In the genomic region with DNA sequence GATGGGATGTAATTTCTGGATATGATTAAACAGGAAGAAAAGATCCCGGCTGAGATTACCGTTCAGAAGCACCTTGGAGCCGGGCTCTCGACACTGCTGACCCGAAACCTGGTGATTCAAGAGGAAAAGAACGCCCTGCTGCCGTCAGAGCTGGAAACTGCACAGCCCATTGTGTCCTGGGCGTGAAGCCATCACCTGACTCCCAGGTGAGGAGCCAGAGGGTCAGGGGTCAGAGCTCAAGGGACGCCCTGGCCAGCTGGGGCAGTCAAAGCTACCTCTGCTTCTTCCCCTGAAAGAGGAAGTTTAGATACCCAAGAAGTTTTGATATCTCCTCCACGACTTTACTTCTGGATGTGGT, we compare ENCODE assay signal across 17 cellular contexts. TPM values are rescaled to one million over a fixed set of nuclear protein-coding genes. Genes with fewer than 3 reads are reported as not detected.
A peak's percentile ranks its signal among the peaks of the same experiment; 100 is the strongest.
DNase-seq lines count a peak whose midpoint lies in the region; ATAC-seq and TF ChIP-seq lines count a peak whose summit lies in the region.
"Had no signal": no experiment of that assay in that cellular context is flagged by ENCODE, and none has a peak within 500 bp of the region (broad histone marks: within the 10 kb centered on the region; RNA-seq: fewer than 3 reads in every experiment).

No MANE protein-coding gene starts in this region.

- no peak overlapping the region for H3K9ac ChIP-seq in mammary epithelial cell (ENCODE audit: insufficient read depth, low read length)

- H3K4me3 ChIP-seq in mammary epithelial cell (replicated peaks in 1 of 3; ENCODE audit: insufficient read depth in 1 of 3, low read depth in 2 of 3, low read length in 3 of 3) (no peak overlapping the region), RWPE2 (ENCODE audit: severe bottlenecking) (no peak overlapping the region), left lung (peak overlapping the region in 1 of 2 donors; percentile 2)
- H3K4me3 ChIP-seq: tibial nerve had no signal

- H3K9me3 Mint-ChIP-seq in MCF 10A (ENCODE audit: unreplicated experiment), result peaks cover under 1% of the 10 kb centered on the region
- H3K9me3 Mint-ChIP-seq: activated B cell treated with CpG ODN at 0.5 μM for 24 hours; activated T-helper 17 cell treated with anti-CD3 and anti-CD28 coated beads, Interleukin-2, amount 50 U/mL, for 72 hours; CD8-positive, alpha-beta memory T cell; central memory CD8-positive, alpha-beta T cell had no signal

- no peak overlapping the region for H3K27ac Mint-ChIP-seq in MCF 10A (ENCODE audit: low read depth, unreplicated experiment)
- H3K27ac Mint-ChIP-seq: activated B cell treated with CpG ODN at 0.5 μM for 24 hours; activated T-helper 17 cell treated with anti-CD3 and anti-CD28 coated beads, Interleukin-2, amount 50 U/mL, for 72 hours; CD8-positive, alpha-beta memory T cell; naive thymus-derived CD4-positive, alpha-beta T cell; progenitor cell of endocrine pancreas had no signal

- no peaks in the 10 kb centered on the region for H3K36me3 Mint-ChIP-seq in MCF 10A (ENCODE audit: insufficient read depth, unreplicated experiment)
- H3K36me3 Mint-ChIP-seq: CD8-positive, alpha-beta memory T cell; naive thymus-derived CD4-positive, alpha-beta T cell had no signal

- ATAC-seq in RWPE2 (ENCODE audit: low read depth), result peak; percentile 54; the same call in 2 of the 3 replicates
- ATAC-seq in left lung, result peak; percentile 57
- ATAC-seq: activated T-helper 17 cell treated with anti-CD3 and anti-CD28 coated beads, Interleukin-2, amount 50 U/mL, for 72 hours had no signal

- CTCF ChIA-PET in MCF 10A (lab: Yijun Ruan, JAX) (interaction anchor here (1.0 kb wide), 1 partner anchor 32 kb away, joined by 4 read pairs; no protein-coding TSS in a partner anchor), mammary epithelial cell (lab: Charles Lee; ENCODE audit: low non-redundant PET) (no interaction called here)

- H3K27me3 Mint-ChIP-seq in MCF 10A (ENCODE audit: insufficient read depth, unreplicated experiment), result peaks cover 3% of the 10 kb centered on the region
- H3K27me3 Mint-ChIP-seq: activated T-helper 17 cell treated with anti-CD3 and anti-CD28 coated beads, Interleukin-2, amount 50 U/mL, for 72 hours had no signal

- dilution Hi-C loops in mammary epithelial cell (cut with HindIII; ENCODE audit: low sequenced_read_pairs), result no loop called here

- no peak overlapping the region for H2AFZ ChIP-seq in mammary epithelial cell (ENCODE audit: low read depth, low read length)

- in situ Hi-C loops in mammary epithelial cell (cut with MboI; ENCODE audit: low sequenced_read_pairs in 2 of 2), result loop anchor here in 1 of 2 donors (25.0 kb wide), 1 partner anchor 192 kb away; no protein-coding TSS in a partner anchor

- POLR2A ChIA-PET in MCF 10A (lab: Yijun Ruan, JAX), result no interaction called here

- no peak overlapping the region for H3K4me2 ChIP-seq in mammary epithelial cell (ENCODE audit: insufficient read depth, low read depth, low read length)

- H3K4me3 Mint-ChIP-seq in MCF 10A (ENCODE audit: unreplicated experiment), result no peak overlapping the region
- H3K4me3 Mint-ChIP-seq: activated B cell treated with CpG ODN at 0.5 μM for 24 hours; activated T-helper 17 cell treated with anti-CD3 and anti-CD28 coated beads, Interleukin-2, amount 50 U/mL, for 72 hours; CD8-positive, alpha-beta memory T cell; central memory CD8-positive, alpha-beta T cell; naive thymus-derived CD4-positive, alpha-beta T cell had no signal

- H3K27ac ChIP-seq in mammary epithelial cell (ENCODE audit: insufficient read depth, low read depth, low read length), result no peak overlapping the region
- H3K27ac ChIP-seq in RWPE2 (ENCODE audit: poor library complexity, severe bottlenecking), result no peak overlapping the region
- H3K27ac ChIP-seq in left lung, result peak overlapping the region; percentile 53 to 57

- H3K9me3 ChIP-seq in mammary epithelial cell (replicated peaks; ENCODE audit: insufficient read depth, low read length), result no peaks in the 10 kb centered on the region
- H3K9me3 ChIP-seq in RWPE2 (ENCODE audit: severe bottlenecking), result no peaks in the 10 kb centered on the region
- H3K9me3 ChIP-seq in left lung, result no peaks in the 10 kb centered on the region
- H3K9me3 ChIP-seq: tibial nerve had no signal

- peaks cover 2% of the 10 kb centered on the region for H4K20me1 ChIP-seq in mammary epithelial cell (ENCODE audit: insufficient read depth, low read length)

- peaks cover 3% of the 10 kb centered on the region for H3K27me3 ChIP-seq in mammary epithelial cell (ENCODE audit: insufficient read depth, low read length)
- no peaks in the 10 kb centered on the region for H3K27me3 ChIP-seq in RWPE2 (ENCODE audit: insufficient read depth, poor library complexity, severe bottlenecking)
- no peaks in the 10 kb centered on the region for H3K27me3 ChIP-seq in left lung
- H3K27me3 ChIP-seq: tibial nerve had no signal

- peak; percentile 46 for DNase-seq in MCF 10A (ENCODE audit: unreplicated experiment)
- no peak for DNase-seq in mammary epithelial cell
- DNase-seq in RWPE2 (ENCODE audit: low spot score), result no peak
- peak; percentile 72 for DNase-seq in left lung
- DNase-seq in NCI-H1694 treated with DMSO at 0.1 percent for 48 hours (lab: John Stamatoyannopoulos, UW), result no peak
- no peak for DNase-seq in hypothalamus (lab: John Stamatoyannopoulos, UW)
- no peak for DNase-seq in NCI-H226
- no peak for DNase-seq in 8988T
- DNase-seq: activated B cell treated with CpG ODN at 0.5 μM for 24 hours; CD8-positive, alpha-beta memory T cell; HCEC 1CT; naive thymus-derived CD4-positive, alpha-beta T cell; NCI-H748 treated with DMSO at 0.1 percent for 48 hours had no signal

- H3K4me1 ChIP-seq in mammary epithelial cell (ENCODE audit: insufficient read depth, low read length) (no peaks in the 10 kb centered on the region), RWPE2 (ENCODE audit: insufficient read depth, poor library complexity, severe bottlenecking) (peaks cover 10% of the 10 kb centered on the region), left lung (peaks cover 0 to 12% of the 10 kb centered on the region in 2 donors)

- 75% methylated on average over 6 of the region's 10 CpGs for WGBS in mammary epithelial cell (ENCODE audit: low coverage, missing lambda C conversion rate)

- no peaks in the 10 kb centered on the region for H3K4me1 Mint-ChIP-seq in MCF 10A (ENCODE audit: insufficient read depth, unreplicated experiment)
- H3K4me1 Mint-ChIP-seq: activated T-helper 17 cell treated with anti-CD3 and anti-CD28 coated beads, Interleukin-2, amount 50 U/mL, for 72 hours; central memory CD8-positive, alpha-beta T cell had no signal

- BruUV-seq in MCF 10A (replicated peaks; lab: Mats Ljungman, UMichigan) (no TSS peak), mammary epithelial cell (replicated peaks; lab: Mats Ljungman, UMichigan) (no TSS peak)

- no peaks in the 10 kb centered on the region for H3K36me3 ChIP-seq in mammary epithelial cell (ENCODE audit: insufficient read depth, low read length)
- no peaks in the 10 kb centered on the region for H3K36me3 ChIP-seq in RWPE2 (ENCODE audit: low read depth)
- no peaks in the 10 kb centered on the region for H3K36me3 ChIP-seq in left lung
- H3K36me3 ChIP-seq: tibial nerve had no signal

- no peaks in the 10 kb centered on the region for H3K79me2 ChIP-seq in mammary epithelial cell (ENCODE audit: insufficient read depth, low read length)

- no peak for TF ChIP-seq CTCF in MCF 10A (IDR thresholded peaks at IDR 0.05; ENCODE audit: unreplicated experiment)
- TF ChIP-seq CTCF in mammary epithelial cell (conservative IDR thresholded peaks at IDR 0.05 in 1 of 2, IDR thresholded peaks at IDR 0.05 in 1 of 2; ENCODE audit: extremely low read depth in 1 of 2, insufficient read depth in 1 of 2, low read depth in 1 of 2, low read length in 2 of 2), result no peak
- TF ChIP-seq CTCF in RWPE2 (IDR thresholded peaks at IDR 0.05; ENCODE audit: poor library complexity, severe bottlenecking), result no peak
- no peak for TF ChIP-seq CTCF in left lung (IDR thresholded peaks at IDR 0.05)

- intact Hi-C loops in MCF 10A (cut with micrococcal nuclease), result no loop called here
- intact Hi-C loops in mammary epithelial cell (cut with micrococcal nuclease), result no loop called here
- intact Hi-C loops in left lung (cut with DNase I), result loop anchor here in 1 of 2 donors (10.0 kb wide), 1 partner anchor 135 kb away; no protein-coding TSS in a partner anchor

RNA-seq across cellular contexts. Expression of gene SLC12A7, which starts 17.8 kb away (rescaled TPM):
- total RNA-seq in MCF 10A (2022) (6.3 and 8.1 TPM in 2 replicates), mammary epithelial cell (10 to 100 TPM; 10.5 to 21.2 TPM), left lung (10 to 100 TPM; 39.4 to 45.0 TPM)
- 6.3 TPM for polyA plus RNA-seq in mammary epithelial cell
- 17.0 TPM for polyA minus RNA-seq in mammary epithelial cell

Comparison
In these comparisons a context has a peak if more than half of its experiments do, and no peak if none do; other contexts are left out.
1. DNase-seq: peak in MCF 10A (single experiment) and left lung (2 of 2); none in mammary epithelial cell (single experiment), RWPE2 (single experiment), NCI-H1694 treated with DMSO at 0.1 percent for 48 hours (single experiment), hypothalamus (0 of 51), NCI-H226 (single experiment) and 8988T (single experiment).
2. H3K27ac ChIP-seq: peak in left lung (2 of 2); none in mammary epithelial cell (single experiment) and RWPE2 (single experiment).